17 cellular contexts compared by ENCODE assay signal in genomic region chr6:72617721-72618120, GRCh38. TPM values are rescaled to one million over a fixed set of nuclear protein-coding genes. Genes with fewer than 3 reads are reported as not detected.
DNase-seq lines count a peak whose midpoint lies in the region; ATAC-seq, FAIRE-seq and TF ChIP-seq lines count a peak whose summit lies in the region.
"Had no signal": no experiment of that assay in that cellular context is flagged by ENCODE, and none has a peak within 500 bp of the region (broad histone marks: within the 10 kb centered on the region; RNA-seq: fewer than 3 reads in every experiment).

No MANE protein-coding gene starts in this region.

- no peak overlapping the region for H3K18ac ChIP-seq in trophoblast cell (ENCODE audit: low read length)

- H3K4me3 ChIP-seq in bronchial epithelial cell (ENCODE audit: low read depth, low read length) (no peak overlapping the region), trophoblast cell (ENCODE audit: low read depth, low read length) (no peak overlapping the region)
- H3K4me3 ChIP-seq: GM23248 had no signal

- peaks cover 1% of the 10 kb centered on the region for H3K27me3 ChIP-seq in bronchial epithelial cell (ENCODE audit: control insufficient read depth, insufficient read depth, low read length)
- H3K27me3 ChIP-seq in trophoblast cell (ENCODE audit: insufficient read depth, low read length), result peaks cover 2% of the 10 kb centered on the region

- H2BK5ac ChIP-seq in trophoblast cell (ENCODE audit: low read depth, low read length, poor library complexity), result no peak overlapping the region

- no peak overlapping the region for H3K27ac Mint-ChIP-seq in CD14-positive monocyte
- H3K27ac Mint-ChIP-seq: B cell; CD4-positive, alpha-beta memory T cell had no signal

- no peak overlapping the region for H2AK5ac ChIP-seq in trophoblast cell (ENCODE audit: low read length)

- peaks cover 5% of the 10 kb centered on the region for H3K79me2 ChIP-seq in trophoblast cell (ENCODE audit: control insufficient read depth, insufficient read depth, low read length, poor library complexity)

- no peak overlapping the region for H2BK120ac ChIP-seq in trophoblast cell (ENCODE audit: insufficient read depth, low read length, poor library complexity)

- no peak overlapping the region for H3K4me3 Mint-ChIP-seq in CD14-positive monocyte
- H3K4me3 Mint-ChIP-seq: B cell; CD4-positive, alpha-beta memory T cell had no signal

- no peak for ATAC-seq in GM18909 (IDR thresholded peaks at IDR 0.05; ENCODE audit: poor library complexity, unreplicated experiment)
- ATAC-seq: HCT116 had no signal

- H4K91ac ChIP-seq in trophoblast cell (ENCODE audit: low read depth, low read length), result peak overlapping the region; percentile 35

- TF ChIP-seq CTCF in D721Med (IDR thresholded peaks at IDR 0.05; ENCODE audit: insufficient read depth, missing control alignments) (no peak), bronchial epithelial cell (IDR thresholded peaks at IDR 0.05; ENCODE audit: insufficient read depth, low read length, severe bottlenecking) (no peak), CD14-positive monocyte (IDR thresholded peaks at IDR 0.05) (no peak)

- H3K36me3 ChIP-seq in bronchial epithelial cell (ENCODE audit: control insufficient read depth, insufficient read depth, low read length), result no peaks in the 10 kb centered on the region
- H3K36me3 ChIP-seq in trophoblast cell (ENCODE audit: control insufficient read depth in 1 of 2, insufficient read depth in 2 of 2, low read length in 2 of 2), result no peaks in the 10 kb centered on the region

- peaks cover 0 to 12% (median 0%) of the 10 kb centered on the region in 7 donors for H3K9me3 Mint-ChIP-seq in CD14-positive monocyte
- H3K9me3 Mint-ChIP-seq: CD4-positive, alpha-beta memory T cell had no signal

- H4K8ac ChIP-seq in trophoblast cell (ENCODE audit: low read depth, low read length), result no peak overlapping the region

- peaks cover 30% of the 10 kb centered on the region for H3K4me1 Mint-ChIP-seq in CD14-positive monocyte

- H4K12ac ChIP-seq in trophoblast cell (ENCODE audit: low read depth, low read length), result no peak overlapping the region

- intact Hi-C loops in CD14-positive monocyte (cut with micrococcal nuclease), result loop anchor here in 1 of 2 donors (5.0 kb wide), 1 partner anchor 510 kb away; no protein-coding TSS in a partner anchor

- no peak overlapping the region for H2AFZ ChIP-seq in trophoblast cell (ENCODE audit: insufficient read depth, low read length, poor library complexity)
- H2AFZ ChIP-seq: GM23248 had no signal

- WGBS in trophoblast cell (ENCODE audit: extremely low coverage, insufficient coverage, insufficient read length), result no CpG with 5 or more reads among the region's 3 CpGs

- peaks cover 18 to 29% (median 23%) of the 10 kb centered on the region in 3 donors for H3K27me3 Mint-ChIP-seq in CD14-positive monocyte (ENCODE audit: low read depth in 3 of 3)
- H3K27me3 Mint-ChIP-seq: B cell; CD4-positive, alpha-beta memory T cell had no signal

- no peak overlapping the region for H3K4me2 ChIP-seq in trophoblast cell (ENCODE audit: low read length)

- DNase-seq in D721Med (ENCODE audit: insufficient read length, low spot score) (no peak), GM19239 (ENCODE audit: insufficient read length, low spot score) (no peak), bronchial epithelial cell (ENCODE audit: low read depth) (no peak), trophoblast cell (no peak), CD14-positive monocyte (ENCODE audit: low spot score) (no peak), activated T-cell treated with anti-CD3 and anti-CD28 coated beads for 4 hours (no peak)
- DNase-seq: C1 segment of cervical spinal cord; CD4-positive, alpha-beta memory T cell; COR-L47; DND-41; GF-D8; GM23248 had no signal

- FAIRE-seq in D721Med (lab: Jason Lieb, UNC) (peak; percentile 38), GM19239 (lab: Jason Lieb, UNC) (peak; percentile 63), bronchial epithelial cell (lab: Jason Lieb, UNC) (peak; percentile 32)
- FAIRE-seq: A204.1, H54 had no signal

- H3K4ac ChIP-seq in trophoblast cell (ENCODE audit: low read depth, low read length), result no peak overlapping the region

- H3K23ac ChIP-seq in trophoblast cell (ENCODE audit: low read length), result no peak overlapping the region

- no peaks in the 10 kb centered on the region for H3K36me3 Mint-ChIP-seq in CD14-positive monocyte

- H2BK12ac ChIP-seq in trophoblast cell (ENCODE audit: low read length), result peak overlapping the region; percentile 75

- H3K9ac ChIP-seq in trophoblast cell (ENCODE audit: low read length), result no peak overlapping the region
- H3K9ac ChIP-seq: GM23248 had no signal

- peaks cover 12 to 15% of the 10 kb centered on the region in 2 experiments for H3K4me1 ChIP-seq in trophoblast cell (ENCODE audit: control insufficient read depth in 1 of 2, insufficient read depth in 2 of 2, low read length in 2 of 2)

- no peak overlapping the region for H3K14ac ChIP-seq in trophoblast cell (ENCODE audit: low read length)

- H3K9me3 ChIP-seq in trophoblast cell (ENCODE audit: insufficient read depth, low read depth, low read length), result no peaks in the 10 kb centered on the region

- H3K27ac ChIP-seq in trophoblast cell (ENCODE audit: low read depth, low read length), result no peak overlapping the region
- H3K27ac ChIP-seq: GM23248 had no signal

- H3K79me1 ChIP-seq in trophoblast cell (ENCODE audit: low read length), result peaks cover 16% of the 10 kb centered on the region

RNA-seq across cellular contexts. Expression of gene KCNQ5, which starts 4.1 kb away (rescaled TPM):
- total RNA-seq in bronchial epithelial cell, result 0.38 and 2.1 TPM in 2 replicates
- 5.7 and 5.9 TPM in 2 replicates for polyA plus RNA-seq in trophoblast cell (2013)
- not detected for polyA plus RNA-seq in CD14-positive monocyte
